Comparison of ENCODE assay signal across 2 cellular contexts in the genomic region with DNA sequence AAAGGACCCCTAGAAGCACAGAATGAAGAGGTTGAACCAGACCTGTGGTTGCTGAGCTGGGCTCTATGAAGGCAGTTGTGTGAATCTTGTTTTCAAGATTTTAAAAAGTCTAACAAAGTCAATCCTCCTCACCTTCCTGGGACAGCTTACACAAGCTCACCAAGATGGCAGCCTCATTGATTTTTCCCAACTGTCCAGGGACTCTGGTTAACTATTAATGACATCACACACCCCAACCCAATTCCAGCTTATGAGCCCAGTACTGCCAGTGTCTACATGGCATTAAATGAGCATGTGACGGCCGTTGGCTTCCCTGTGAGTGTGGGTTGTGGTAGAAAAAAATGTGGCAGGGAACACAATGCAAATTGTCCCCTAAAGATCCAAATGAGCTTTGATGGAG.
A peak's percentile ranks its signal among the peaks of the same experiment; 100 is the strongest.
TF ChIP-seq lines count a peak whose summit lies in the region.

No MANE protein-coding gene starts in this region.

TF ChIP-seq in liver, 16 proteins besides CTCF, POLR2A, EP300 and RAD21 (continued from another document):
- peak; percentile 13 for TF ChIP-seq FOXA1 (IDR thresholded peaks at IDR 0.05)
- peak in 1 of 2 donors; percentile 9 for TF ChIP-seq HNF4A (conservative IDR thresholded peaks at IDR 0.05)
- peak in 1 of 2 donors; percentile 29 for TF ChIP-seq RXRA (IDR thresholded peaks at IDR 0.05)
- TF ChIP-seq TAF1 (conservative IDR thresholded peaks at IDR 0.05) = no peak
- TF ChIP-seq, protein P1, sequence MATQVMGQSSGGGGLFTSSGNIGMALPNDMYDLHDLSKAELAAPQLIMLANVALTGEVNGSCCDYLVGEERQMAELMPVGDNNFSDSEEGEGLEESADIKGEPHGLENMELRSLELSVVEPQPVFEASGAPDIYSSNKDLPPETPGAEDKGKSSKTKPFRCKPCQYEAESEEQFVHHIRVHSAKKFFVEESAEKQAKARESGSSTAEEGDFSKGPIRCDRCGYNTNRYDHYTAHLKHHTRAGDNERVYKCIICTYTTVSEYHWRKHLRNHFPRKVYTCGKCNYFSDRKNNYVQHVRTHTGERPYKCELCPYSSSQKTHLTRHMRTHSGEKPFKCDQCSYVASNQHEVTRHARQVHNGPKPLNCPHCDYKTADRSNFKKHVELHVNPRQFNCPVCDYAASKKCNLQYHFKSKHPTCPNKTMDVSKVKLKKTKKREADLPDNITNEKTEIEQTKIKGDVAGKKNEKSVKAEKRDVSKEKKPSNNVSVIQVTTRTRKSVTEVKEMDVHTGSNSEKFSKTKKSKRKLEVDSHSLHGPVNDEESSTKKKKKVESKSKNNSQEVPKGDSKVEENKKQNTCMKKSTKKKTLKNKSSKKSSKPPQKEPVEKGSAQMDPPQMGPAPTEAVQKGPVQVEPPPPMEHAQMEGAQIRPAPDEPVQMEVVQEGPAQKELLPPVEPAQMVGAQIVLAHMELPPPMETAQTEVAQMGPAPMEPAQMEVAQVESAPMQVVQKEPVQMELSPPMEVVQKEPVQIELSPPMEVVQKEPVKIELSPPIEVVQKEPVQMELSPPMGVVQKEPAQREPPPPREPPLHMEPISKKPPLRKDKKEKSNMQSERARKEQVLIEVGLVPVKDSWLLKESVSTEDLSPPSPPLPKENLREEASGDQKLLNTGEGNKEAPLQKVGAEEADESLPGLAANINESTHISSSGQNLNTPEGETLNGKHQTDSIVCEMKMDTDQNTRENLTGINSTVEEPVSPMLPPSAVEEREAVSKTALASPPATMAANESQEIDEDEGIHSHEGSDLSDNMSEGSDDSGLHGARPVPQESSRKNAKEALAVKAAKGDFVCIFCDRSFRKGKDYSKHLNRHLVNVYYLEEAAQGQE (IDR thresholded peaks at IDR 0.05) = no peak
- TF ChIP-seq, protein P2, sequence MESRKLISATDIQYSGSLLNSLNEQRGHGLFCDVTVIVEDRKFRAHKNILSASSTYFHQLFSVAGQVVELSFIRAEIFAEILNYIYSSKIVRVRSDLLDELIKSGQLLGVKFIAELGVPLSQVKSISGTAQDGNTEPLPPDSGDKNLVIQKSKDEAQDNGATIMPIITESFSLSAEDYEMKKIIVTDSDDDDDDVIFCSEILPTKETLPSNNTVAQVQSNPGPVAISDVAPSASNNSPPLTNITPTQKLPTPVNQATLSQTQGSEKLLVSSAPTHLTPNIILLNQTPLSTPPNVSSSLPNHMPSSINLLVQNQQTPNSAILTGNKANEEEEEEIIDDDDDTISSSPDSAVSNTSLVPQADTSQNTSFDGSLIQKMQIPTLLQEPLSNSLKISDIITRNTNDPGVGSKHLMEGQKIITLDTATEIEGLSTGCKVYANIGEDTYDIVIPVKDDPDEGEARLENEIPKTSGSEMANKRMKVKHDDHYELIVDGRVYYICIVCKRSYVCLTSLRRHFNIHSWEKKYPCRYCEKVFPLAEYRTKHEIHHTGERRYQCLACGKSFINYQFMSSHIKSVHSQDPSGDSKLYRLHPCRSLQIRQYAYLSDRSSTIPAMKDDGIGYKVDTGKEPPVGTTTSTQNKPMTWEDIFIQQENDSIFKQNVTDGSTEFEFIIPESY (IDR thresholded peaks at IDR 0.05) = no peak
- no peak for TF ChIP-seq EGR1 (IDR thresholded peaks at IDR 0.05; ENCODE audit: low read depth in 2 of 2)
- TF ChIP-seq HNF4G (IDR thresholded peaks at IDR 0.05) = no peak
- TF ChIP-seq, protein P3, sequence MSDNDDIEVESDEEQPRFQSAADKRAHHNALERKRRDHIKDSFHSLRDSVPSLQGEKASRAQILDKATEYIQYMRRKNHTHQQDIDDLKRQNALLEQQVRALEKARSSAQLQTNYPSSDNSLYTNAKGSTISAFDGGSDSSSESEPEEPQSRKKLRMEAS (IDR thresholded peaks at IDR 0.05) = peak; percentile 19
- TF ChIP-seq YY1 (IDR thresholded peaks at IDR 0.05) = peak; percentile 93
- no peak for TF ChIP-seq FOXA2 (IDR thresholded peaks at IDR 0.05)
- peak in 1 of 2 donors; percentile 42 for TF ChIP-seq JUND (IDR thresholded peaks at IDR 0.05)
- TF ChIP-seq, protein P4, sequence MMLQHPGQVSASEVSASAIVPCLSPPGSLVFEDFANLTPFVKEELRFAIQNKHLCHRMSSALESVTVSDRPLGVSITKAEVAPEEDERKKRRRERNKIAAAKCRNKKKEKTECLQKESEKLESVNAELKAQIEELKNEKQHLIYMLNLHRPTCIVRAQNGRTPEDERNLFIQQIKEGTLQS (IDR thresholded peaks at IDR 0.05) = no peak
- no peak for TF ChIP-seq SP1 (IDR thresholded peaks at IDR 0.05)

TF ChIP-seq in HepG2, 621 proteins besides CTCF, POLR2A, EP300 and RAD21 (continued from another document):
- TF ChIP-seq PCBP1 (IDR thresholded peaks at IDR 0.05; ENCODE audit: borderline replicate concordance, low read depth, low read length) = no peak
- TF ChIP-seq ZNF629 (CRISPR knock-in tag; conservative IDR thresholded peaks at IDR 0.05) = no peak
- no peak for TF ChIP-seq ZNF230 (CRISPR knock-in tag; IDR thresholded peaks at IDR 0.05)
- no peak for TF ChIP-seq ATRX (CRISPR knock-in tag; IDR thresholded peaks at IDR 0.05; ENCODE audit: borderline replicate concordance)
- TF ChIP-seq, protein P5, sequence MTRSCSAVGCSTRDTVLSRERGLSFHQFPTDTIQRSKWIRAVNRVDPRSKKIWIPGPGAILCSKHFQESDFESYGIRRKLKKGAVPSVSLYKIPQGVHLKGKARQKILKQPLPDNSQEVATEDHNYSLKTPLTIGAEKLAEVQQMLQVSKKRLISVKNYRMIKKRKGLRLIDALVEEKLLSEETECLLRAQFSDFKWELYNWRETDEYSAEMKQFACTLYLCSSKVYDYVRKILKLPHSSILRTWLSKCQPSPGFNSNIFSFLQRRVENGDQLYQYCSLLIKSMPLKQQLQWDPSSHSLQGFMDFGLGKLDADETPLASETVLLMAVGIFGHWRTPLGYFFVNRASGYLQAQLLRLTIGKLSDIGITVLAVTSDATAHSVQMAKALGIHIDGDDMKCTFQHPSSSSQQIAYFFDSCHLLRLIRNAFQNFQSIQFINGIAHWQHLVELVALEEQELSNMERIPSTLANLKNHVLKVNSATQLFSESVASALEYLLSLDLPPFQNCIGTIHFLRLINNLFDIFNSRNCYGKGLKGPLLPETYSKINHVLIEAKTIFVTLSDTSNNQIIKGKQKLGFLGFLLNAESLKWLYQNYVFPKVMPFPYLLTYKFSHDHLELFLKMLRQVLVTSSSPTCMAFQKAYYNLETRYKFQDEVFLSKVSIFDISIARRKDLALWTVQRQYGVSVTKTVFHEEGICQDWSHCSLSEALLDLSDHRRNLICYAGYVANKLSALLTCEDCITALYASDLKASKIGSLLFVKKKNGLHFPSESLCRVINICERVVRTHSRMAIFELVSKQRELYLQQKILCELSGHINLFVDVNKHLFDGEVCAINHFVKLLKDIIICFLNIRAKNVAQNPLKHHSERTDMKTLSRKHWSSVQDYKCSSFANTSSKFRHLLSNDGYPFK (CRISPR knock-in tag; IDR thresholded peaks at IDR 0.05; ENCODE audit: borderline replicate concordance) = no peak
- TF ChIP-seq, protein P6, sequence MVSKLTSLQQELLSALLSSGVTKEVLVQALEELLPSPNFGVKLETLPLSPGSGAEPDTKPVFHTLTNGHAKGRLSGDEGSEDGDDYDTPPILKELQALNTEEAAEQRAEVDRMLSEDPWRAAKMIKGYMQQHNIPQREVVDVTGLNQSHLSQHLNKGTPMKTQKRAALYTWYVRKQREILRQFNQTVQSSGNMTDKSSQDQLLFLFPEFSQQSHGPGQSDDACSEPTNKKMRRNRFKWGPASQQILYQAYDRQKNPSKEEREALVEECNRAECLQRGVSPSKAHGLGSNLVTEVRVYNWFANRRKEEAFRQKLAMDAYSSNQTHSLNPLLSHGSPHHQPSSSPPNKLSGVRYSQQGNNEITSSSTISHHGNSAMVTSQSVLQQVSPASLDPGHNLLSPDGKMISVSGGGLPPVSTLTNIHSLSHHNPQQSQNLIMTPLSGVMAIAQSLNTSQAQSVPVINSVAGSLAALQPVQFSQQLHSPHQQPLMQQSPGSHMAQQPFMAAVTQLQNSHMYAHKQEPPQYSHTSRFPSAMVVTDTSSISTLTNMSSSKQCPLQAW (CRISPR knock-in tag; IDR thresholded peaks at IDR 0.05) = no peak
- TF ChIP-seq MEF2D (CRISPR knock-in tag; IDR thresholded peaks at IDR 0.05) = no peak
